Comparison of ENCODE assay signal across 23 cellular contexts in the genomic region with DNA sequence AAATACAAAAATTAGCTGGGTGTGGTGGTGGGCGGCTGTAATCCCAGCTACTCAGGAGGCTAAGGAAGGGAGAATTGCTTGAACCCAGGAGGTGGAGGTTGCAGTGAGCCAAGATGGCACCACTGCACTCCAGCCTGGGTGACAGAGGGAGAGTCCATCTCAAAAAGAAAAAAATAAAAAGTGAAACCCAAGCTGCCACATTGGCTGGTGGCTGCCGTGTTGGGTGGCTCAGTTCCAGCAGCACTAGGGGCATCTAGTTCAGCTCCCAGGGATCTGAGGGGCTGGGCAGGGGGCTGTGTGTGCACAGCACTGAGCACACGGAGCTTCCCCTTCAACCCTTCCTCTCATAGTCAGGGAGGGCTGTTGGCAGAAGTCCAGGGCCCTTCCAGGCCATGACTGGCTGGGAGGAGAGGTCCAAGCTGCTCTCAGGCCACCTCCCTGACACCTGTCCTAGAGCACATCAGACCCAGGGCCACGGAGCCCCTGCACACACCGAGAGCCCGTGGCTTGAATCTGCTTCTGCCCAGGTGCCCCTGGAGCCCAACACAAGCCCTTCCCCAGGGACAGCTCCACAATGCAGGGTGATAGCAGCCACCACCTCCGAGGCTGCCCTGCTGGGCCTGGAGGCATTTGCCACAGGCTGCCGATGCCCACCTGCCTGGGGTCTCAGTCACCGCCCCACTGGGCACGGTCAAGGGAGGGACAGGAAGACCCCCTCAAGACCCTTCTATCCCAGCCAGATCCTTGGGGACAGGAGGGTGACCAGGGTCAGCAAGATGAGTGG. TPM values are rescaled to one million over a fixed set of nuclear protein-coding genes. Genes with fewer than 3 reads are reported as not detected.
"Had no signal": no experiment of that assay in that cellular context is flagged by ENCODE, and none has a peak within 500 bp of the region (broad histone marks: within the 10 kb centered on the region; RNA-seq: fewer than 3 reads in every experiment).

No MANE protein-coding gene starts in this region.

- H3K27ac ChIP-seq: SK-N-MC, VCaP had no signal

- DNase-seq: activated CD4-positive, alpha-beta memory T cell treated with anti-CD3 and anti-CD28 coated beads for 36 hours; activated CD4-positive, alpha-beta T cell treated with anti-CD3 and anti-CD28 coated beads, Interleukin-2, amount 10 ng/mL, durations not matched to agents 7 days and 5 days; activated CD4-positive, CD25-positive, alpha-beta regulatory T cell; activated CD8-positive, alpha-beta memory T cell treated with anti-CD3 and anti-CD28 coated beads for 24 hours; activated effector memory CD4-positive, alpha-beta T cell treated with anti-CD3 and anti-CD28 coated beads, Interleukin-2, amount 50 U/mL, for 16 hours; activated naive CD4-positive, alpha-beta T cell treated with Interleukin-2 at 50 U/mL for 16 hours; activated naive CD8-positive, alpha-beta T cell treated with anti-CD3 and anti-CD28 coated beads, Interleukin-2, amount 50 U/mL, for 24 hours; activated T-cell treated with anti-CD3 and anti-CD28 coated beads, Interleukin-2, amount 50 U/mL, for 4 hours; amniotic stem cell; Kasumi-1; NCI-H1417; NCI-H1694 treated with DMSO at 0.1 percent for 48 hours; NCI-H2029 treated with DMSO at 0.1 percent for 48 hours; NCI-H2171; NCI-H345; NCI-H510A; NCI-H526 treated with DMSO at 0.1 percent for 48 hours; NK-92 treated with Interleukin-12 subunit alpha and Interleukin-12 subunit beta, amount 100 ng/mL, for 24 hours; RPMI8226; T-helper 1 cell had no signal

- H3K4me3 ChIP-seq: SK-N-MC had no signal

RNA-seq across cellular contexts. Expression of a gene that starts 58.8 kb away (rescaled TPM):
- total RNA-seq: activated CD4-positive, alpha-beta T cell treated with anti-CD3 and anti-CD28 coated beads, Interleukin-2, amount 10 ng/mL, durations not matched to agents 7 days and 5 days; astrocyte had no signal
